Comparison of ENCODE assay signal across 13 cellular contexts in the genomic region with DNA sequence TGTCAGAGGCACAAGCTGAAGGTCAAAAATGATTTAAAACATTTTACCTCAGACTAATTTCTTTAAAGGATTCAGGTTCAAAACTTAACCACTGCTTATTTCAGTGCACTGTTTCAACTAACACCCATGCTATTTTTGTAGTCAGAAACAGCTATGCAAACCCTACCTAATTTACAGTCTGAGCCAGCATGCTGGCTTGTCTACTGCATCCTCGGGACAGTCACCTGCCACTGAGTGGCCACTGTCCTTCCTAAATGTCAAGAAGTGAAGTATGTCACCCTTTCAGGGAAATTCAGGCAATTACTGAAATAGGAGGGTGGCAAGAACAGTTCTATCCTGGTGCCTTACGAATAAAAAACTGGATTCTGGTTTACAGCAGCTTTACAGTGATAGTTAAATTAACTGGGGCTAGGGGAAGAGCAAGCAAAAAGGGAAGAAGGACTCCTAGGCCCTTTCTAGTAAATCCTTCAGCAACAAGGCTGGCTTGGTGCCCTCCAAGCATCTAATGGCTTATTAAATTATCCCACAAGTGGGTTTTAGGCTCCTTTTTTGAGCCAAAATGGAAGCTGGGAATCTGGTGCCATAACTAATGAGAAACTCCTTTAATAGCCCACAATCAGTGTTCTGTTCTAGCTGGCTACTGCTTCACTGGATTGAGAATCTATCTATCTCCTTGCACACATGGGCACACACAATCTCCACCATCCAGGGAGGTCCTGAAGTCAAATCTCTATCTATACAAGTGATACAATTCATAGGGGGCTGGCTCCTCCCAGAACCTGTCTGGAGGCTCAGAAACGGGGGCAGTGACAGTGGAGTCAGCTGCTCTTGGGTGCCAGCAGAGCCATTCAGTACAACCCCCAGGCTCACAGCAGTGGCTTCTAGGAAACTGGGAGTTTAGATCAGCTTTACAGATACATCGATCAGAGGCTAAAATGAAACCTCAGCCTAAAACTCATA. TPM values are rescaled to one million over a fixed set of nuclear protein-coding genes. Genes with fewer than 3 reads are reported as not detected.
DNase-seq lines count a peak whose midpoint lies in the region; ATAC-seq and TF ChIP-seq lines count a peak whose summit lies in the region.
"Had no signal": no experiment of that assay in that cellular context is flagged by ENCODE, and none has a peak within 500 bp of the region (broad histone marks: within the 10 kb centered on the region; RNA-seq: fewer than 3 reads in every experiment).

No MANE protein-coding gene starts in this region.

- TF ChIP-seq CTCF in SK-N-SH (IDR thresholded peaks at IDR 0.05): no peak
- no peak for TF ChIP-seq CTCF in WTC11 (IDR thresholded peaks at IDR 0.05)
- TF ChIP-seq CTCF in heart right ventricle (IDR thresholded peaks at IDR 0.05): no peak

- H3F3A ChIP-seq in SK-N-SH (replicated peaks; ENCODE audit: insufficient read depth): peaks cover 65% of the 10 kb centered on the region

- DNase-seq in SK-N-SH (no peak), WTC11 (ENCODE audit: low spot score) (no peak), heart right ventricle (no peak), NCI-H2171 treated with DMSO at 0.1 percent for 48 hours (lab: John Stamatoyannopoulos, UW) (no peak), RKO (ENCODE audit: low spot score) (no peak)
- peak; percentile 14 for DNase-seq in stimulated activated CD8-positive, alpha-beta memory T cell treated with anti-CD3 and anti-CD28 coated beads, Interleukin-4, amount 100 ng/mL, for 48 hours
- DNase-seq: 8988T; NCI-H2227 treated with DMSO at 0.1 percent for 48 hours; stimulated activated naive CD4-positive, alpha-beta T cell treated with Interleukin-2 at 50 U/mL for 16 hours had no signal

- TF ChIP-seq RAD21 in SK-N-SH (IDR thresholded peaks at IDR 0.05; ENCODE audit: low read length): no peak

- intact Hi-C loops in heart right ventricle (cut with DNase I): loop anchor here in 2 of 10 donors (2.0 to 5.0 kb wide), 2 partner anchors 42 to 48 kb away; partner anchors contain the start of gene SH2B3 (in 1 of the 2)

- ATAC-seq in SK-N-SH treated with all-trans-retinoic acid at 6 μM for 48 hours (no peak), WTC11 (no peak), heart right ventricle (peak in 4 of 8 donors; percentile 14 to 34 (median 18)), HG02623 (IDR thresholded peaks at IDR 0.05; ENCODE audit: unreplicated experiment) (no peak)
- ATAC-seq: activated CD4-positive, CD25-positive, alpha-beta regulatory T cell treated with anti-CD3 and anti-CD28 coated beads, Interleukin-2, amount 50 U/mL, for 24 hours; sciatic nerve had no signal

- H3K9me3 ChIP-seq in SK-N-SH: no peaks in the 10 kb centered on the region
- H3K9me3 ChIP-seq in heart right ventricle: no peaks in the 10 kb centered on the region

- 93% methylated on average over 3 of the region's 4 CpGs for WGBS in SK-N-SH (ENCODE audit: low lambda C conversion rate)
- 50 to 60% methylated on average over 4 of the region's 4 CpGs for WGBS in heart right ventricle, 2 donors

- H3K9me2 ChIP-seq in SK-N-SH: no peaks in the 10 kb centered on the region

- TF ChIP-seq EP300 in SK-N-SH (IDR thresholded peaks at IDR 0.05; ENCODE audit: borderline replicate concordance in 1 of 2, low read depth in 1 of 2, low read length in 1 of 2): no peak

- no peaks in the 10 kb centered on the region for H3K9me3 Mint-ChIP-seq in WTC11

- H3K27ac ChIP-seq in SK-N-SH (ENCODE audit: low read depth in 2 of 2, low read length in 1 of 2): peak overlapping the region; percentile 38 to 62; a peak in 3 of 4 replicates
- peak overlapping the region; percentile 28 to 93 (median 78) for H3K27ac ChIP-seq in heart right ventricle

- peaks cover 24 to 56% of the 10 kb centered on the region in 2 experiments; a peak in 2 of 4 replicates for H3K4me1 ChIP-seq in SK-N-SH (ENCODE audit: control insufficient read depth in 1 of 2, insufficient read depth in 2 of 2, low read depth in 1 of 2, low read length in 1 of 2)
- H3K4me1 ChIP-seq in heart right ventricle: peaks cover 32 to 86% (median 78%) of the 10 kb centered on the region in 9 donors

- H2AFZ ChIP-seq in SK-N-SH (ENCODE audit: low read depth): no peak overlapping the region

- H3K27me3 Mint-ChIP-seq in WTC11 (ENCODE audit: low read depth): no peaks in the 10 kb centered on the region

- peaks cover 45% of the 10 kb centered on the region for H4K20me1 ChIP-seq in SK-N-SH (ENCODE audit: insufficient read depth)

- H3K36me3 Mint-ChIP-seq in WTC11: peaks cover 53% of the 10 kb centered on the region

- H3K9ac ChIP-seq in SK-N-SH: no peak overlapping the region

- H3K4me3 ChIP-seq in SK-N-SH (ENCODE audit: low read depth in 2 of 2, low read length in 1 of 2) (no peak overlapping the region), heart right ventricle (no peak overlapping the region)

- H3K4me1 Mint-ChIP-seq in WTC11: peaks cover 15% of the 10 kb centered on the region

- CTCF ChIA-PET in SK-N-SH (lab: Yijun Ruan, JAX) (interaction anchor here (1.3 to 28.3 kb wide), 5 partner anchors 7 to 79 kb away, joined by 3 to 618 read pairs (median 21); partner anchors contain the start of gene SH2B3), WTC11 (lab: Charles Lee) (interaction anchor here (1.8 to 6.0 kb wide), 4 partner anchors 24 to 52 kb away, joined by 3 to 116 read pairs (median 65); no protein-coding TSS in a partner anchor)

- H3K4me2 ChIP-seq in SK-N-SH: no peak overlapping the region

- peaks cover 27% of the 10 kb centered on the region for H3K79me2 ChIP-seq in SK-N-SH (ENCODE audit: insufficient read depth)

- H3K27me3 ChIP-seq in SK-N-SH (ENCODE audit: insufficient read depth) (no peaks in the 10 kb centered on the region), heart right ventricle (no peaks in the 10 kb centered on the region)

- H3K27ac Mint-ChIP-seq in WTC11: peak overlapping the region; percentile 57

- POLR2A ChIA-PET in SK-N-SH (lab: Yijun Ruan, JAX) (interaction anchor here (1.0 kb wide), 1 partner anchor 52 kb away, joined by 3 read pairs; no protein-coding TSS in a partner anchor), WTC11 (lab: Charles Lee) (interaction anchor here (0.7 to 1.4 kb wide), 2 partner anchors 18 to 28 kb away, joined by 3 to 6 read pairs; no protein-coding TSS in a partner anchor)

- H3K36me3 ChIP-seq in SK-N-SH (replicated peaks in 1 of 2; ENCODE audit: control insufficient read depth in 1 of 2, insufficient read depth in 2 of 2, low read length in 1 of 2) (peaks cover 45 to 83% of the 10 kb centered on the region in 2 experiments), heart right ventricle (peaks cover 0 to 87% (median 26%) of the 10 kb centered on the region in 9 donors)

- H3K4me3 Mint-ChIP-seq in WTC11: no peak overlapping the region

TF ChIP-seq in SK-N-SH, 30 proteins besides CTCF, POLR2A, EP300 and RAD21 (continues in another document):
- TF ChIP-seq MAX (IDR thresholded peaks at IDR 0.05; ENCODE audit: low read depth): no peak

TF ChIP-seq in SK-N-SH treated with all-trans-retinoic acid at 6 μM for 48 hours, 23 proteins besides CTCF, POLR2A, EP300 and RAD21 (continues in another document):
- no peak for TF ChIP-seq CSDC2 (CRISPR knock-in tag; IDR thresholded peaks at IDR 0.05)
- no peak for TF ChIP-seq TCF4 (CRISPR knock-in tag; IDR thresholded peaks at IDR 0.05; ENCODE audit: borderline replicate concordance)
- TF ChIP-seq CREB5 (CRISPR knock-in tag; IDR thresholded peaks at IDR 0.05; ENCODE audit: low read depth): no peak
- TF ChIP-seq ZNF70 (CRISPR knock-in tag; IDR thresholded peaks at IDR 0.05): no peak
- TF ChIP-seq ARNTL (CRISPR knock-in tag; IDR thresholded peaks at IDR 0.05; ENCODE audit: borderline replicate concordance, low read depth): no peak
- no peak for TF ChIP-seq ZNF8 (CRISPR knock-in tag; IDR thresholded peaks at IDR 0.05)
- no peak for TF ChIP-seq RARB (CRISPR knock-in tag; IDR thresholded peaks at IDR 0.05)
- no peak for TF ChIP-seq GLIS3 (CRISPR knock-in tag; IDR thresholded peaks at IDR 0.05)
- no peak for TF ChIP-seq ZC3H10 (CRISPR knock-in tag; IDR thresholded peaks at IDR 0.05)

TF ChIP-seq in WTC11, 78 proteins besides CTCF, POLR2A, EP300 and RAD21 (continues in another document):
- TF ChIP-seq CBFB (CRISPR knock-in tag; IDR thresholded peaks at IDR 0.05; ENCODE audit: low read depth): no peak
- no peak for TF ChIP-seq ZNF416 (CRISPR knock-in tag; IDR thresholded peaks at IDR 0.05)
- no peak for TF ChIP-seq E2F5 (CRISPR knock-in tag; IDR thresholded peaks at IDR 0.05)
- TF ChIP-seq ZSCAN18 (CRISPR knock-in tag; IDR thresholded peaks at IDR 0.05): no peak
- TF ChIP-seq NFATC4 (CRISPR knock-in tag; IDR thresholded peaks at IDR 0.05): no peak
- no peak for TF ChIP-seq ZNF219 (CRISPR knock-in tag; IDR thresholded peaks at IDR 0.05; ENCODE audit: borderline replicate concordance)

RNA-seq across cellular contexts. Expression of gene SH2B3, which starts 43.4 kb away (rescaled TPM):
- polyA plus RNA-seq in SK-N-SH (2012; rRNA removed): 14.4 and 15.6 TPM in 2 replicates
- 14.9 and 18.4 TPM in 2 replicates for polyA plus RNA-seq in SK-N-SH (2012; cell fraction: cytosol; rRNA removed)
- 19.2 and 26.6 TPM in 2 replicates for polyA plus RNA-seq in SK-N-SH (2012; cell fraction: nucleus; rRNA removed)
- 20.5 to 31.8 TPM (median 20.7 TPM) in 3 replicates for total RNA-seq in WTC11 (2021)
- total RNA-seq in heart right ventricle: 10 to 100 TPM; 29.8 to 61.4 (median 39.0) TPM
- 10 to 100 TPM in 1 of 2 donors, 1 to 10 TPM in 1; 9.9 to 11.5 TPM for polyA plus RNA-seq in heart right ventricle
